ENCODE assay signal across 14 cellular contexts in genomic region chr9:127049581-127049980, GRCh38.
A peak's percentile ranks its signal among the peaks of the same experiment; 100 is the strongest.
DNase-seq lines count a peak whose midpoint lies in the region; ATAC-seq and TF ChIP-seq lines count a peak whose summit lies in the region.
"Had no signal": no experiment of that assay in that cellular context is flagged by ENCODE, and none has a peak within 500 bp of the region (broad histone marks: within the 10 kb centered on the region; RNA-seq: fewer than 3 reads in every experiment).

No MANE protein-coding gene starts in this region.

- TF ChIP-seq CTCF in PC-9 (conservative IDR thresholded peaks at IDR 0.05) (no peak), left lung (IDR thresholded peaks at IDR 0.05) (no peak)

- H3K36me3 ChIP-seq in GM23248 (ENCODE audit: low read depth) (no peaks in the 10 kb centered on the region), PC-9 (ENCODE audit: low read depth) (no peaks in the 10 kb centered on the region), skeletal muscle tissue (ENCODE audit: control insufficient read depth in 3 of 3, insufficient read depth in 3 of 3, low read length in 3 of 3) (no peaks in the 10 kb centered on the region), left lung (no peaks in the 10 kb centered on the region)
- H3K36me3 ChIP-seq: MG63, prostate gland had no signal

- no peak overlapping the region for H3K4me3 ChIP-seq in GM23248
- H3K4me3 ChIP-seq in PC-9, result no peak overlapping the region
- H3K4me3 ChIP-seq in skeletal muscle tissue (ENCODE audit: low read length in 3 of 3), result no peak overlapping the region
- no peak overlapping the region for H3K4me3 ChIP-seq in left lung
- H3K4me3 ChIP-seq: body of pancreas, prostate gland had no signal

- H4K20me1 ChIP-seq in GM23248 (ENCODE audit: insufficient read depth), result no peaks in the 10 kb centered on the region
- H4K20me1 ChIP-seq in PC-9 (ENCODE audit: insufficient read depth), result no peaks in the 10 kb centered on the region

- CTCF ChIA-PET in PC-9 (lab: Charles Lee), result interaction anchor here (0.6 to 2.0 kb wide), 6 partner anchors 17 to 109 kb away, joined by 3 to 11 read pairs (median 4); no protein-coding TSS in a partner anchor

- no peak overlapping the region for H3K9ac ChIP-seq in GM23248
- H3K9ac ChIP-seq in skeletal muscle tissue (ENCODE audit: low read depth in 1 of 3, low read length in 3 of 3), result no peak overlapping the region

- BruUV-seq in PC-9 (replicated peaks; lab: Mats Ljungman, UMichigan), result no TSS peak

- H3K79me2 ChIP-seq in GM23248 (ENCODE audit: insufficient read depth), result no peaks in the 10 kb centered on the region
- no peaks in the 10 kb centered on the region for H3K79me2 ChIP-seq in PC-9 (ENCODE audit: low read depth)

- DNase-seq in GM23248 (no peak), PC-9 (no peak), epithelial cell of prostate (ENCODE audit: low read depth, low spot score) (no peak), NCI-H1436 treated with DMSO at 0.1 percent for 48 hours (lab: John Stamatoyannopoulos, UW) (no peak), left lung (no peak), NCI-H2227 treated with DMSO at 0.1 percent for 48 hours (lab: John Stamatoyannopoulos, UW) (no peak)
- DNase-seq: effector memory CD4-positive, alpha-beta T cell; NCI-H2081 treated with DMSO at 0.1 percent for 48 hours; NK-92 treated with Interleukin-12 subunit alpha and Interleukin-12 subunit beta, amount 100 ng/mL, for 24 hours had no signal

- ATAC-seq in left lung (no peak), HG03469 (IDR thresholded peaks at IDR 0.05; ENCODE audit: unreplicated experiment) (no peak)

- H3K9me2 ChIP-seq in GM23248 (ENCODE audit: insufficient read depth) (no peaks in the 10 kb centered on the region), PC-9 (ENCODE audit: insufficient read depth) (no peaks in the 10 kb centered on the region)

- POLR2A ChIA-PET in PC-9 (lab: Charles Lee; ENCODE audit: unreplicated experiment), result interaction anchor here (0.9 kb wide), 1 partner anchor 113 kb away, joined by 6 read pairs; no protein-coding TSS in a partner anchor

- in situ Hi-C loops in GM23248 (cut with MboI), result no loop called here

- H2AFZ ChIP-seq in GM23248 (0 out of 2 replicates have a peak overlapping the region, but pooled peaks have one; percentile 58), PC-9 (no peak overlapping the region)

- peaks cover 6% of the 10 kb centered on the region; the same call in 1 of the 2 replicates for H3F3A ChIP-seq in GM23248 (ENCODE audit: insufficient read depth)
- peaks cover 13% of the 10 kb centered on the region for H3F3A ChIP-seq in PC-9 (ENCODE audit: insufficient read depth, low read depth)

- H3K27me3 ChIP-seq in GM23248 (replicated peaks; ENCODE audit: insufficient read depth) (no peaks in the 10 kb centered on the region), PC-9 (ENCODE audit: insufficient read depth, low read depth) (no peaks in the 10 kb centered on the region), skeletal muscle tissue (ENCODE audit: control insufficient read depth in 3 of 3, insufficient read depth in 3 of 3, low read length in 3 of 3) (no peaks in the 10 kb centered on the region), left lung (no peaks in the 10 kb centered on the region)
- H3K27me3 ChIP-seq: body of pancreas, MG63 had no signal

- H3K4me2 ChIP-seq in GM23248 (ENCODE audit: unreplicated experiment), result no peak overlapping the region
- H3K4me2 ChIP-seq in PC-9, result peak overlapping the region; percentile 75

- H3K27ac ChIP-seq in GM23248, result peak overlapping the region; percentile 36
- peak overlapping the region; percentile 86 for H3K27ac ChIP-seq in PC-9
- H3K27ac ChIP-seq in epithelial cell of prostate, result peak overlapping the region; percentile 65
- peak overlapping the region; percentile 39 for H3K27ac ChIP-seq in skeletal muscle tissue (ENCODE audit: low read depth, low read length)
- peak overlapping the region in 1 of 2 donors; percentile 71 for H3K27ac ChIP-seq in left lung
- H3K27ac ChIP-seq: body of pancreas had no signal

- intact Hi-C loops in PC-9 (cut with micrococcal nuclease; ENCODE audit: unreplicated experiment), result loop anchor here (1.0 to 2.0 kb wide), 3 partner anchors 64 to 149 kb away; no protein-coding TSS in a partner anchor
- intact Hi-C loops in left lung (cut with DNase I), result no loop called here

- no peaks in the 10 kb centered on the region for H3K9me3 ChIP-seq in GM23248 (ENCODE audit: low read depth)
- H3K9me3 ChIP-seq in PC-9 (ENCODE audit: insufficient read depth, low read depth), result no peaks in the 10 kb centered on the region
- no peaks in the 10 kb centered on the region for H3K9me3 ChIP-seq in skeletal muscle tissue (ENCODE audit: control insufficient read depth in 3 of 3, low read length in 3 of 3)
- H3K9me3 ChIP-seq in left lung, result no peaks in the 10 kb centered on the region
- H3K9me3 ChIP-seq: body of pancreas, MG63, prostate gland had no signal

- peaks cover 14% of the 10 kb centered on the region for H3K4me1 ChIP-seq in GM23248 (ENCODE audit: insufficient read depth)
- H3K4me1 ChIP-seq in PC-9 (replicated peaks; ENCODE audit: insufficient read depth), result peaks cover 35% of the 10 kb centered on the region
- H3K4me1 ChIP-seq in skeletal muscle tissue (ENCODE audit: control insufficient read depth in 3 of 3, insufficient read depth in 3 of 3, low read length in 3 of 3), result peaks cover 27 to 42% (median 37%) of the 10 kb centered on the region in 3 donors
- H3K4me1 ChIP-seq in left lung, result peaks cover 12 to 32% of the 10 kb centered on the region in 2 donors
- H3K4me1 ChIP-seq: body of pancreas had no signal

- whole genome bisulfite sequencing in GM23248 (ENCODE audit: low coverage in 1 of 2, low lambda C conversion rate in 2 of 2, missing lambda C conversion rate in 2 of 2), 2 experiments, result 94 to 95% methylated on average over 8 of the region's 8 CpGs
